ENCODE assay signal across 17 cellular contexts in the genomic region with DNA sequence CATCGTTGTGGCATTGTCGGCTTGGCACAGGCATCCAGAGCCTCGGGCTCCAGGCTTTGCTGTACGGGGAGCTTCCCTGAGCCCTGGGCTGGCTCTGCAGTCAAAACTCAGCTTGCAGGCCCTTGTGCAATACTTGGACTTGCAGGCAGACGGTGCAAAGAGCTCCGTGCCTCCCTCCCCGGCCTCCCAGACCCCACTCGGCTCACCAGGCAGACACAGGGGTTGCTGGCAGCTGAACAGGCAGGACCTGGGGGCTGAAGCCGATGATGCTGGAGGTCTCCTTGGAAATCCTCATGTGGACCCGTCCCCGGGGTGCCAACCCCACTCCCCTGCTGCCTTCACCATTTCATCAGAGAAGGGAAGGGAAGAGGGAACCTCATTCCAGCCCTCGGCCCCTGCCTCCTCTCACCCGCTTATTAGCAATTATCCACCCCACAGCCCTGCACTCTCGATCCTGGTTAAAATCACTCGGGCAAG. TPM values are rescaled to one million over a fixed set of nuclear protein-coding genes. Genes with fewer than 3 reads are reported as not detected.
DNase-seq lines count a peak whose midpoint lies in the region; ATAC-seq, FAIRE-seq and TF ChIP-seq lines count a peak whose summit lies in the region.
"Had no signal": no experiment of that assay in that cellular context is flagged by ENCODE, and none has a peak within 500 bp of the region (broad histone marks: within the 10 kb centered on the region; RNA-seq: fewer than 3 reads in every experiment).

No MANE protein-coding gene starts in this region.

- 0 out of 2 replicates have a peak overlapping the region, but pooled peaks have one; percentile 4 for H3K27ac ChIP-seq in BLaER1
- no peak overlapping the region for H3K27ac ChIP-seq in CD4-positive, alpha-beta T cell (ENCODE audit: low read depth, low read length)
- peak overlapping the region; percentile 78 for H3K27ac ChIP-seq in VCaP
- no peak overlapping the region for H3K27ac ChIP-seq in kidney (ENCODE audit: low read depth in 2 of 2, low read length in 2 of 2)
- no peak overlapping the region for H3K27ac ChIP-seq in Karpas-422 (ENCODE audit: low read length)
- H3K27ac ChIP-seq: adrenal gland, C4-2B, neutrophil, transverse colon, WERI-Rb-1 had no signal

- H3K27me3 ChIP-seq in BLaER1 (no peaks in the 10 kb centered on the region), Karpas-422 (ENCODE audit: low read length) (no peaks in the 10 kb centered on the region)
- H3K27me3 ChIP-seq in CD4-positive, alpha-beta T cell (ENCODE audit: control insufficient read depth, insufficient read depth, low read length) = no peaks in the 10 kb centered on the region
- H3K27me3 ChIP-seq: adrenal gland, neutrophil, transverse colon had no signal

- H3K4me2 ChIP-seq in BLaER1 (peak overlapping the region; percentile 64), Karpas-422 (ENCODE audit: low read depth, low read length, poor library complexity, severe bottlenecking) (no peak overlapping the region)

- peaks cover 56% of the 10 kb centered on the region for H3K36me3 Mint-ChIP-seq in CD4-positive, alpha-beta T cell (ENCODE audit: low read depth)

- H4K20me1 ChIP-seq in BLaER1 (no peaks in the 10 kb centered on the region), Karpas-422 (ENCODE audit: insufficient read depth, low read depth, low read length) (no peaks in the 10 kb centered on the region)

- H3K4me1 ChIP-seq in BLaER1 = peaks cover 78% of the 10 kb centered on the region
- H3K4me1 ChIP-seq in kidney (ENCODE audit: control insufficient read depth in 1 of 2, insufficient read depth in 1 of 2, low read depth in 1 of 2, low read length in 2 of 2) = no peaks in the 10 kb centered on the region
- peaks cover 5% of the 10 kb centered on the region for H3K4me1 ChIP-seq in Karpas-422 (ENCODE audit: low read length)
- H3K4me1 ChIP-seq: adrenal gland, transverse colon had no signal

- no peaks in the 10 kb centered on the region for H3K9me3 Mint-ChIP-seq in CD4-positive, alpha-beta T cell

- H2AFZ ChIP-seq in Karpas-422 (ENCODE audit: low read length) = no peak overlapping the region

- POLR2A ChIA-PET in CD4-positive, alpha-beta T cell (lab: Charles Lee) = interaction anchor here (1.3 kb wide), 1 partner anchor 9 kb away, joined by 5 read pairs; no protein-coding TSS in a partner anchor

- DNase-seq in CD4-positive, alpha-beta T cell = no peak
- DNase-seq in kidney (peak; percentile 63), NCI-H1694 (lab: John Stamatoyannopoulos, UW) (no peak), Karpas-422 (no peak)
- DNase-seq in stimulated activated CD4-positive, alpha-beta T cell treated with anti-CD3 and anti-CD28 coated beads, Interleukin-2, amount 100 ng/mL, for 48 hours = no peak
- DNase-seq: adrenal gland; NCI-H446 treated with DMSO at 0.1 percent for 48 hours; stimulated activated CD4-positive, alpha-beta T cell treated with anti-CD3 and anti-CD28 coated beads, Interleukin-4, amount 100 ng/mL, for 4 hours; WERI-Rb-1 had no signal

- ATAC-seq in CD4-positive, alpha-beta T cell (ENCODE audit: poor library complexity) = no peak
- no peak for ATAC-seq in HG02642 (IDR thresholded peaks at IDR 0.05; ENCODE audit: poor library complexity, unreplicated experiment)

- H3K9me3 ChIP-seq in BLaER1 (peaks cover under 1% of the 10 kb centered on the region; the same call in 1 of the 2 replicates), kidney (ENCODE audit: control insufficient read depth in 1 of 2, low read length in 2 of 2) (peaks cover 0 to 8% of the 10 kb centered on the region in 2 donors), Karpas-422 (ENCODE audit: low read length) (no peaks in the 10 kb centered on the region)
- peaks cover 6% of the 10 kb centered on the region for H3K9me3 ChIP-seq in CD4-positive, alpha-beta T cell (ENCODE audit: control insufficient read depth, low read length)
- H3K9me3 ChIP-seq: adrenal gland, neutrophil, transverse colon had no signal

- peak overlapping the region; percentile 57 for H3K27ac Mint-ChIP-seq in CD4-positive, alpha-beta T cell

- H3K36me3 ChIP-seq in BLaER1 = peaks cover 11% of the 10 kb centered on the region; the same call in 1 of the 2 replicates
- H3K36me3 ChIP-seq in kidney (ENCODE audit: control insufficient read depth in 1 of 2, insufficient read depth in 2 of 2, low read length in 2 of 2) = no peaks in the 10 kb centered on the region
- H3K36me3 ChIP-seq in Karpas-422 (ENCODE audit: insufficient read depth, low read length) = 0 out of 2 replicates have a peak, but pooled peaks cover 3% of the 10 kb centered on the region
- H3K36me3 ChIP-seq: adrenal gland, neutrophil, transverse colon, WERI-Rb-1 had no signal

- H3K79me2 ChIP-seq in Karpas-422 (ENCODE audit: low read length) = no peaks in the 10 kb centered on the region

- FAIRE-seq in kidney (lab: Jason Lieb, UNC) = no peak
- FAIRE-seq: endometrium, frontal cortex had no signal

- peaks cover 8% of the 10 kb centered on the region for H3K4me1 Mint-ChIP-seq in CD4-positive, alpha-beta T cell (ENCODE audit: low read depth)

- H3K27me3 Mint-ChIP-seq in CD4-positive, alpha-beta T cell = no peaks in the 10 kb centered on the region

- no peak for TF ChIP-seq CTCF in CD4-positive, alpha-beta T cell (IDR thresholded peaks at IDR 0.05)
- TF ChIP-seq CTCF in VCaP (conservative IDR thresholded peaks at IDR 0.05) (no peak), kidney (IDR thresholded peaks at IDR 0.05; ENCODE audit: borderline replicate concordance, extremely low read depth, insufficient read depth) (no peak)

- intact Hi-C loops in CD4-positive, alpha-beta T cell (cut with DNase I, micrococcal nuclease) = no loop called here
- intact Hi-C loops in kidney (cut with DNase I) = no loop called here

- H3K4me3 Mint-ChIP-seq in CD4-positive, alpha-beta T cell = no peak overlapping the region

- H3K9me2 ChIP-seq in Karpas-422 (replicated peaks; ENCODE audit: insufficient read depth, low read length) = no peaks in the 10 kb centered on the region

- H3K4me3 ChIP-seq in BLaER1 (no peak overlapping the region), kidney (ENCODE audit: low read length in 2 of 2) (no peak overlapping the region), Karpas-422 (ENCODE audit: low read length) (no peak overlapping the region)
- H3K4me3 ChIP-seq: adrenal gland, transverse colon had no signal

- H3K9ac ChIP-seq in BLaER1 = peak overlapping the region; percentile 25; the same call in 1 of the 2 replicates
- H3K9ac ChIP-seq in kidney (ENCODE audit: low read length in 2 of 2) = no peak overlapping the region
- no peak overlapping the region for H3K9ac ChIP-seq in Karpas-422 (ENCODE audit: low read length)

- CTCF ChIA-PET in CD4-positive, alpha-beta T cell (lab: Charles Lee) = no interaction called here

RNA-seq across cellular contexts. Expression of a gene that starts 59.6 kb away (rescaled TPM):
- 10 to 100 TPM; 16.0 to 16.1 TPM for total RNA-seq in CD4-positive, alpha-beta T cell
- total RNA-seq in kidney = 41.1 TPM
- polyA plus RNA-seq in kidney (ENCODE audit: insufficient read depth, low read depth, low replicate concordance) = 16.5 TPM
- 3.1 and 8.1 TPM in 2 replicates for total RNA-seq in Karpas-422 (2014; rRNA removed; shearing (Covaris generic); ENCODE audit: low replicate concordance)

Comparison
In these comparisons a context has a peak if more than half of its experiments do, and no peak if none do; other contexts are left out.
1. H3K27ac ChIP-seq: peak in BLaER1 (single experiment) and VCaP (single experiment); none in CD4-positive, alpha-beta T cell (single experiment), kidney (0 of 2) and Karpas-422 (single experiment).